Comparison of ENCODE assay signal across 14 cellular contexts in genomic region chr5:140035881-140036280, GRCh38. TPM values are rescaled to one million over a fixed set of nuclear protein-coding genes. Genes with fewer than 3 reads are reported as not detected.
"Had no signal": no experiment of that assay in that cellular context is flagged by ENCODE, and none has a peak within 500 bp of the region (broad histone marks: within the 10 kb centered on the region; RNA-seq: fewer than 3 reads in every experiment).

No MANE protein-coding gene starts in this region.

- H3K4me3 ChIP-seq: ascending aorta, prostate gland, right lobe of liver had no signal

- ATAC-seq: activated CD4-positive, CD25-positive, alpha-beta regulatory T cell treated with anti-CD3 and anti-CD28 coated beads, Interleukin-2, amount 50 U/mL, for 24 hours; activated naive CD8-positive, alpha-beta T cell treated with anti-CD3 and anti-CD28 coated beads, Interleukin-2, amount 50 U/mL, for 24 hours; activated T-cell treated with anti-CD3 and anti-CD28 coated beads, Interleukin-2, amount 50 U/mL, for 4 hours; effector memory CD8-positive, alpha-beta T cell; left lobe of liver; stimulated activated naive B cell treated with anti-CD40 and anti-IgM and Interleukin-4, amounts not matched to agents 10 μg/mL and 1 μg/mL and 100 μg/mL, for 72 hours had no signal

- H3K27me3 ChIP-seq: ascending aorta, right lobe of liver had no signal

- DNase-seq: activated CD4-positive, alpha-beta T cell treated with anti-CD3 and anti-CD28 coated beads, Interleukin-2, amount 50 U/mL, for 1 hour; activated CD8-positive, alpha-beta memory T cell treated with anti-CD3 and anti-CD28 coated beads, Interleukin-2, amount 50 U/mL, for 4 hours; activated naive CD4-positive, alpha-beta T cell treated with anti-CD3 and anti-CD28 coated beads for 36 hours; activated naive CD8-positive, alpha-beta T cell treated with anti-CD3 and anti-CD28 coated beads, Interleukin-2, amount 50 U/mL, for 24 hours; activated T-cell treated with anti-CD3 and anti-CD28 coated beads, Interleukin-2, amount 50 U/mL, for 4 hours; cerebellar nuclear complex; effector memory CD8-positive, alpha-beta T cell; mammary epithelial cell; right lobe of liver; stimulated activated naive B cell treated with anti-CD40 and anti-IgM and Interleukin-4, amounts not matched to agents 10 μg/mL and 1 μg/mL and 100 μg/mL, for 72 hours had no signal

- H3K9me3 ChIP-seq: ascending aorta, prostate gland, right lobe of liver had no signal

- H3K27ac ChIP-seq: ascending aorta, prostate gland, right lobe of liver had no signal

- H3K36me3 ChIP-seq: ascending aorta, prostate gland, right lobe of liver had no signal

- H3K4me1 ChIP-seq: prostate gland had no signal

RNA-seq across cellular contexts. Expression of gene NRG2, which starts 7.2 kb away (rescaled TPM):
- total RNA-seq: activated naive CD4-positive, alpha-beta T cell treated with anti-CD3 and anti-CD28 coated beads for 36 hours had no signal
